Comparison of ENCODE assay signal across 8 cellular contexts in genomic region chr3:25856902-25857518, GRCh38.
DNase-seq lines count a peak whose midpoint lies in the region; ATAC-seq and TF ChIP-seq lines count a peak whose summit lies in the region.

No MANE protein-coding gene starts in this region.

- H3K4me2 ChIP-seq in parathyroid adenoma (ENCODE audit: low read length), result no peak overlapping the region

- peaks cover 4 to 23% (median 6%) of the 10 kb centered on the region in 3 donors for H3K4me1 ChIP-seq in esophagus squamous epithelium
- H3K4me1 ChIP-seq in parathyroid adenoma, result peaks cover 12% of the 10 kb centered on the region

- H3K27me3 ChIP-seq in esophagus squamous epithelium (no peaks in the 10 kb centered on the region), parathyroid adenoma (ENCODE audit: control insufficient read depth, insufficient read depth, low read length) (no peaks in the 10 kb centered on the region)

- intact Hi-C loops in esophagus squamous epithelium (cut with DNase I), result loop anchor here (5.0 kb wide), 1 partner anchor 210 kb away; no protein-coding TSS in a partner anchor

- H3K4me3 ChIP-seq in esophagus squamous epithelium, result no peak overlapping the region
- no peak overlapping the region for H3K4me3 ChIP-seq in parathyroid adenoma (ENCODE audit: low read depth, low read length)

- no peaks in the 10 kb centered on the region for H3K9me3 ChIP-seq in esophagus squamous epithelium
- H3K9me3 ChIP-seq in parathyroid adenoma (ENCODE audit: control insufficient read depth, low read length), result no peaks in the 10 kb centered on the region

- no peak overlapping the region for H3K27ac Mint-ChIP-seq in activated naive CD4-positive, alpha-beta T cell treated with anti-CD3 and anti-CD28 coated beads, Interleukin-2, amount 50 U/mL, for 72 hours

- TF ChIP-seq CTCF in esophagus squamous epithelium (IDR thresholded peaks at IDR 0.05), result peak; percentile 44 to 73 (median 58)
- TF ChIP-seq CTCF in parathyroid adenoma (IDR thresholded peaks at IDR 0.05), result peak; percentile 70

- peak; percentile 59 to 90 for ATAC-seq in activated naive CD4-positive, alpha-beta T cell treated with anti-CD3 and anti-CD28 coated beads, Interleukin-2, amount 50 U/mL, for 72 hours
- ATAC-seq in GM21576 (IDR thresholded peaks at IDR 0.05; ENCODE audit: unreplicated experiment), result peak; percentile 91

- no peak overlapping the region for H2AFZ ChIP-seq in parathyroid adenoma

- TF ChIP-seq POLR2A in esophagus squamous epithelium (IDR thresholded peaks at IDR 0.05), result no peak

- H3K79me2 ChIP-seq in parathyroid adenoma, result no peaks in the 10 kb centered on the region

- H3K36me3 ChIP-seq in esophagus squamous epithelium (no peaks in the 10 kb centered on the region), parathyroid adenoma (ENCODE audit: control insufficient read depth, insufficient read depth, low read length) (no peaks in the 10 kb centered on the region)

- H3K36me3 Mint-ChIP-seq in activated naive CD4-positive, alpha-beta T cell treated with anti-CD3 and anti-CD28 coated beads, Interleukin-2, amount 50 U/mL, for 72 hours, result peaks cover 0 to 8% of the 10 kb centered on the region in 2 donors

- no peak for DNase-seq in activated naive CD4-positive, alpha-beta T cell treated with anti-CD3 and anti-CD28 coated beads, Interleukin-2, amount 50 U/mL, for 72 hours (ENCODE audit: low spot score in 2 of 2)
- DNase-seq in activated naive CD4-positive, alpha-beta T cell (lab: John Stamatoyannopoulos, UW), result no peak
- DNase-seq in HS-5 (ENCODE audit: low read depth), result peak; percentile 14
- peak; percentile 14 for DNase-seq in SHP77 treated with DMSO at 0.1 percent for 48 hours (lab: John Stamatoyannopoulos, UW)
- no peak for DNase-seq in esophagus squamous epithelium (lab: John Stamatoyannopoulos, UW)
- no peak for DNase-seq in HK-2 (ENCODE audit: unreplicated experiment)

- H3K27ac ChIP-seq in esophagus squamous epithelium, result no peak overlapping the region
- no peak overlapping the region for H3K27ac ChIP-seq in parathyroid adenoma

- WGBS in esophagus squamous epithelium, 2 donors, result 61 to 69% methylated on average over 3 of the region's 3 CpGs

- no peak overlapping the region for H3K9ac ChIP-seq in parathyroid adenoma

- peaks cover 0 to 4% of the 10 kb centered on the region in 2 donors for H3K9me3 Mint-ChIP-seq in activated naive CD4-positive, alpha-beta T cell treated with anti-CD3 and anti-CD28 coated beads, Interleukin-2, amount 50 U/mL, for 72 hours

Comparison
In these comparisons a context has a peak if more than half of its experiments do, and no peak if none do; other contexts are left out.
1. DNase-seq: peak in HS-5 (single experiment) and SHP77 treated with DMSO at 0.1 percent for 48 hours (single experiment); none in activated naive CD4-positive, alpha-beta T cell treated with anti-CD3 and anti-CD28 coated beads, Interleukin-2, amount 50 U/mL, for 72 hours (0 of 2), activated naive CD4-positive, alpha-beta T cell (0 of 4), esophagus squamous epithelium (single experiment) and HK-2 (single experiment).